In the genomic region with DNA sequence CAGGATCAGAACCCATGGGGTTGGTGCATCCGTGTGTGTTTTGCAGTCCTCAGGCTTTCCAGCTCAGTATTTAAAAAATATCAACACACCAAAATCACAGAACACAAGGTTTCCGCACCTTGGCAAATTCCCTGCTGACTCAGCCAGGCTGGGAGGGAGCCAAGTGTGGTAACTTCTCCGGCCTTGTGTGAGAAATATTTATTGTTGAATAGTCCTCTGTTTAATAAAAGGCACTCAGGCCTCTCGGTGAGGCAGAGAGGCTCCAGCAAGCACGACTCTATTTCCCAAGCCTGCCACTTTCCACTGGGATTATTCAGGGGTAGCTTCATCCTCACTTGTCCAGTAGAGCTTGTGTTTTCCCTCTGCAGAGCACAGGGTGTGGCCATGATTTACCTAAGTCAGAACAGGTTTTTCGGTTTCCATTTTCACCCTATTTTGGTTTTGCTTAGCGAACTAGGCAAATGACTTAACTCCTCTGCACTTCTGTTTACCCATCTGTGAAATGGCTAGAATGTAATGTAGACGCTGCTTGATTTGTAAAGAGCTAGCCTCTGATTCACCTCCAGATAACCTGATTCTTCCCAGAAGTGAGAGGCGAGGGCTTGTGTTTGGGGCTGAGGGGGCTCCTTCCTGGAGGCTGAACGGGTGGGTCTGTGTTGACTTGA, we compare ENCODE assay signal across 8 cellular contexts. TPM values are rescaled to one million over a fixed set of nuclear protein-coding genes. Genes with fewer than 3 reads are reported as not detected.
DNase-seq lines count a peak whose midpoint lies in the region; ATAC-seq and TF ChIP-seq lines count a peak whose summit lies in the region.

No MANE protein-coding gene starts in this region.

- CTCF ChIA-PET in T-cell (lab: Charles Lee) = no interaction called here

- ATAC-seq in GM19467 (IDR thresholded peaks at IDR 0.05; ENCODE audit: unreplicated experiment) = peak; percentile 73
- ATAC-seq in HG03521 (IDR thresholded peaks at IDR 0.05; ENCODE audit: unreplicated experiment) = peak; percentile 83
- peak; percentile 85 for ATAC-seq in omental fat pad (ENCODE audit: low FRiP score)
- no peak for ATAC-seq in T-cell (replicated peaks in 1 of 4)

- peaks cover 0 to 7% (median 3%) of the 10 kb centered on the region in 3 donors for H3K9me3 Mint-ChIP-seq in T-cell

- DNase-seq in AG20443 (ENCODE audit: low spot score) = peak; percentile 73
- peak; percentile 92 for DNase-seq in dermis blood vessel endothelial cell
- DNase-seq in omental fat pad (ENCODE audit: low spot score) = peak; percentile 65
- DNase-seq in activated CD4-positive, CD25-positive, alpha-beta regulatory T cell treated with anti-CD3 and anti-CD28 coated beads, Interleukin-2, amount 50 U/mL, for 72 hours = no peak
- DNase-seq in activated T-cell treated with anti-CD3 and anti-CD28 coated beads for 4 hours = no peak
- DNase-seq in T-cell = no peak

- no peak overlapping the region for H3K4me3 Mint-ChIP-seq in T-cell

- POLR2A ChIA-PET in T-cell (lab: Charles Lee) = no interaction called here

- TF ChIP-seq CTCF in omental fat pad (IDR thresholded peaks at IDR 0.05) = no peak

- peaks cover 0 to 5% (median 0%) of the 10 kb centered on the region in 3 donors for H3K4me1 Mint-ChIP-seq in T-cell

- H3K36me3 Mint-ChIP-seq in T-cell = no peaks in the 10 kb centered on the region

- H3K27me3 Mint-ChIP-seq in T-cell = peaks cover 8 to 14% of the 10 kb centered on the region in 2 donors

- no peak overlapping the region for H3K27ac Mint-ChIP-seq in T-cell

RNA-seq across cellular contexts. Expression of a gene that starts 13.0 kb away (rescaled TPM):
- total RNA-seq in dermis blood vessel endothelial cell (93.0 and 99.0 TPM in 2 replicates), omental fat pad (10 to 100 TPM; 35.7 to 69.5 (median 51.1) TPM), T-cell (1 to 10 TPM in 4 of 5 donors, under 1 TPM in 1; 0.95 to 4.2 (median 1.3) TPM)

Comparison
In these comparisons a context has a peak if more than half of its experiments do, and no peak if none do; other contexts are left out.
1. DNase-seq: peak in AG20443 (single experiment), dermis blood vessel endothelial cell (single experiment) and omental fat pad (single experiment); none in activated CD4-positive, CD25-positive, alpha-beta regulatory T cell treated with anti-CD3 and anti-CD28 coated beads, Interleukin-2, amount 50 U/mL, for 72 hours (single experiment), activated T-cell treated with anti-CD3 and anti-CD28 coated beads for 4 hours (single experiment) and T-cell (0 of 34).
2. ATAC-seq: peak in GM19467 (single experiment), HG03521 (single experiment) and omental fat pad (single experiment); none in T-cell (0 of 4).
3. RNA of a gene that starts 13.0 kb away (total RNA-seq): 93.0 to 99.0 TPM in dermis blood vessel endothelial cell and 35.7 to 69.5 TPM in omental fat pad; 0.95 to 4.2 TPM in T-cell; every median in the first group is over 4 times any median in the second.